15 cellular contexts compared by ENCODE assay signal in genomic region chr5:118692811-118693342, GRCh38.
DNase-seq lines count a peak whose midpoint lies in the region; TF ChIP-seq lines count a peak whose summit lies in the region.
"Had no signal": no experiment of that assay in that cellular context is flagged by ENCODE, and none has a peak within 500 bp of the region (broad histone marks: within the 10 kb centered on the region; RNA-seq: fewer than 3 reads in every experiment).

No MANE protein-coding gene starts in this region.

- CTCF ChIA-PET in GM10248 (lab: Yijun Ruan, JAX), result no interaction called here

- H3K4me3 Mint-ChIP-seq in brain (no peak overlapping the region), nephron (peak overlapping the region in 2 of 3 experiments; percentile 12 to 49)

- POLR2A ChIA-PET in GM10248 (lab: Yijun Ruan, JAX), result no interaction called here

- H3K9me3 Mint-ChIP-seq in brain (no peaks in the 10 kb centered on the region), nephron (no peaks in the 10 kb centered on the region)

- H3K27me3 Mint-ChIP-seq in brain (no peaks in the 10 kb centered on the region), nephron (ENCODE audit: low read depth) (no peaks in the 10 kb centered on the region)

- H3K4me1 Mint-ChIP-seq in brain (peaks cover 14% of the 10 kb centered on the region), nephron (peaks cover 24% of the 10 kb centered on the region)

- TF ChIP-seq CTCF in brain (conservative IDR thresholded peaks at IDR 0.05), result peak; percentile 31 to 46
- TF ChIP-seq CTCF in nephron (IDR thresholded peaks at IDR 0.05; ENCODE audit: unreplicated experiment in 3 of 3), result peak in 1 of 3 experiments; percentile 20
- TF ChIP-seq CTCF in GM10248 (IDR thresholded peaks at IDR 0.05; ENCODE audit: control extremely low read depth, extremely low read depth, low read depth, missing control alignments), result no peak

- peak overlapping the region in 4 of 5 experiments; percentile 34 to 85 (median 68) for H3K27ac Mint-ChIP-seq in brain
- peak overlapping the region; percentile 61 to 86 (median 85) for H3K27ac Mint-ChIP-seq in nephron

- DNase-seq in DMS 273 treated with DMSO at 0.1 percent for 48 hours (lab: John Stamatoyannopoulos, UW) (peak; percentile 31), NCI-H1092 (lab: John Stamatoyannopoulos, UW) (peak; percentile 1), GM10248 (ENCODE audit: extremely low spot score) (no peak), NCI-H2227 treated with DMSO at 0.1 percent for 48 hours (lab: John Stamatoyannopoulos, UW) (no peak)
- DNase-seq in activated naive CD4-positive, alpha-beta T cell treated with anti-CD3 and anti-CD28 coated beads, Interleukin-2, amount 50 U/mL, for 16 hours, result no peak
- no peak for DNase-seq in stimulated activated CD8-positive, alpha-beta memory T cell treated with anti-CD3 and anti-CD28 coated beads, Interleukin-4, amount 100 ng/mL, for 48 hours
- DNase-seq: activated CD4-positive, alpha-beta T cell treated with anti-CD3 and anti-CD28 coated beads for 4 hours; activated T-cell treated with anti-CD3 and anti-CD28 coated beads, Interleukin-2, amount 50 U/mL, for 1 hour; AML-193; cortex of kidney; IMR-90; NCI-H1436; upper lobe of right lung had no signal

- no peaks in the 10 kb centered on the region for H3K36me3 Mint-ChIP-seq in brain
- no peaks in the 10 kb centered on the region for H3K36me3 Mint-ChIP-seq in nephron (ENCODE audit: low read depth)

Comparison
In these comparisons a context has a peak if more than half of its experiments do, and no peak if none do; other contexts are left out.
1. DNase-seq: peak in DMS 273 treated with DMSO at 0.1 percent for 48 hours (single experiment) and NCI-H1092 (single experiment); none in activated naive CD4-positive, alpha-beta T cell treated with anti-CD3 and anti-CD28 coated beads, Interleukin-2, amount 50 U/mL, for 16 hours (single experiment), GM10248 (single experiment), stimulated activated CD8-positive, alpha-beta memory T cell treated with anti-CD3 and anti-CD28 coated beads, Interleukin-4, amount 100 ng/mL, for 48 hours (single experiment) and NCI-H2227 treated with DMSO at 0.1 percent for 48 hours (single experiment).
2. H3K4me3 Mint-ChIP-seq: peak in nephron (2 of 3); none in brain (0 of 5).